ENCODE assay signal across 23 cellular contexts in the genomic region with DNA sequence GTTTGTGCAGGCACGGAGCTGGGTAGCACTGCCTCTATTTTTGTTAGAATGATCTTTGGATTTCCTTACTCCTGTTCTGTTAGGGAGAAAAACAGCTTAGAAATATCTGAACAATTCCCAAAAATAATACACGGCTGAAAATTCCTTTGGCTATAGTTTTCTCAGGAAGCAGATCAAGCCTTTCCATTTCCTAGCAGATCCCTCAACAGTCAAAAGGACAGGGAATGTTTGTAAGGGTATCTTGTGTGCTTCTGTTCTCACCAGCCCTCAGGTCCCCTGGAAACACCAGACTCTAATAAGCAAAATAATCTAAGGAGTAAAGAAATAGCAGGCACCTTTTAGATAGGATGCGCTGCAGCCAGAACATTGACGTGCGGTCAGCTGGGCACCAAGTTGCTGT.
"Had no signal": no experiment of that assay in that cellular context is flagged by ENCODE, and none has a peak within 500 bp of the region (broad histone marks: within the 10 kb centered on the region; RNA-seq: fewer than 3 reads in every experiment).

No MANE protein-coding gene starts in this region.

- H3K4me3 Mint-ChIP-seq: activated CD8-positive, alpha-beta T cell treated with anti-CD3 and anti-CD28 coated beads, Interleukin-2, amount 10 ng/mL, durations not matched to agents 7 days and 5 days; activated naive CD8-positive, alpha-beta T cell treated with anti-CD3 and anti-CD28 coated beads, Interleukin-2, amount 10 ng/mL, durations not matched to agents 7 days and 5 days; IgD-negative memory B cell; T-helper 17 cell; WTC11 had no signal

- H3K27ac ChIP-seq: adrenal gland, breast epithelium had no signal

- ATAC-seq: activated CD8-positive, alpha-beta T cell treated with anti-CD3 and anti-CD28 coated beads, Interleukin-2, amount 10 ng/mL, durations not matched to agents 7 days and 5 days; PC-3; T-helper 17 cell; WTC11 had no signal

- H3K27ac Mint-ChIP-seq: activated CD8-positive, alpha-beta T cell treated with anti-CD3 and anti-CD28 coated beads, Interleukin-2, amount 10 ng/mL, durations not matched to agents 7 days and 5 days; activated naive CD8-positive, alpha-beta T cell treated with anti-CD3 and anti-CD28 coated beads, Interleukin-2, amount 10 ng/mL, durations not matched to agents 7 days and 5 days; IgD-negative memory B cell; T-helper 17 cell; WTC11 had no signal

- H3K9me3 Mint-ChIP-seq: activated naive CD8-positive, alpha-beta T cell treated with anti-CD3 and anti-CD28 coated beads, Interleukin-2, amount 10 ng/mL, durations not matched to agents 7 days and 5 days; IgD-negative memory B cell; WTC11 had no signal

- H3K27me3 ChIP-seq: adrenal gland, breast epithelium had no signal

- H3K36me3 ChIP-seq: adrenal gland, breast epithelium had no signal

- H3K4me3 ChIP-seq: adrenal gland, breast epithelium had no signal

- H3K36me3 Mint-ChIP-seq: activated naive CD8-positive, alpha-beta T cell treated with anti-CD3 and anti-CD28 coated beads, Interleukin-2, amount 10 ng/mL, durations not matched to agents 7 days and 5 days; IgD-negative memory B cell; WTC11 had no signal

- H3K4me1 Mint-ChIP-seq: activated naive CD8-positive, alpha-beta T cell treated with anti-CD3 and anti-CD28 coated beads, Interleukin-2, amount 10 ng/mL, durations not matched to agents 7 days and 5 days had no signal

- DNase-seq: activated CD4-positive, alpha-beta T cell treated with anti-CD3 and anti-CD28 coated beads for 48 hours; activated CD4-positive, alpha-beta T cell treated with anti-CD3 and anti-CD28 coated beads, Interleukin-2, amount 50 U/mL, for 4 hours; activated CD4-positive, CD25-positive, alpha-beta regulatory T cell treated with anti-CD3 and anti-CD28 coated beads, Interleukin-2, amount 50 U/mL, for 72 hours; activated CD8-positive, alpha-beta memory T cell treated with anti-CD3 and anti-CD28 coated beads, Interleukin-2, amount 50 U/mL, for 48 hours; activated CD8-positive, alpha-beta T cell treated with anti-CD3 and anti-CD28 coated beads, Interleukin-2, amount 10 ng/mL, durations not matched to agents 7 days and 5 days; activated naive CD4-positive, alpha-beta T cell treated with anti-CD3 and anti-CD28 coated beads, Interleukin-2, amount 50 U/mL, for 16 hours; activated naive CD8-positive, alpha-beta T cell treated with anti-CD3 and anti-CD28 coated beads, Interleukin-2, amount 10 ng/mL, durations not matched to agents 7 days and 5 days; activated T-cell treated with anti-CD3 and anti-CD28 coated beads, Interleukin-2, amount 50 U/mL, for 1 hour; adrenal gland; anterior cingulate cortex; KG1; NCI-H1048; NCI-H1930; NCI-H345; NCI-H510A treated with DMSO at 0.1 percent for 48 hours; NCI-H69; PC-3; SHP77 treated with DMSO at 0.1 percent for 48 hours; T-helper 17 cell; T-helper 9 cell had no signal

- H3K9me3 ChIP-seq: adrenal gland, breast epithelium had no signal

- H3K4me1 ChIP-seq: adrenal gland, breast epithelium had no signal
